ENCODE assay signal across 8 cellular contexts in genomic region chr11:17352925-17353227, GRCh38. TPM values are rescaled to one million over a fixed set of nuclear protein-coding genes. Genes with fewer than 3 reads are reported as not detected.
DNase-seq lines count a peak whose midpoint lies in the region; ATAC-seq and TF ChIP-seq lines count a peak whose summit lies in the region.

No MANE protein-coding gene starts in this region.

- H3K4me1 ChIP-seq in muscle layer of duodenum (ENCODE audit: control insufficient read depth in 1 of 2, insufficient read depth in 2 of 2, low read length in 2 of 2) (peaks cover 4 to 17% of the 10 kb centered on the region in 2 donors), upper lobe of right lung (peaks cover 22% of the 10 kb centered on the region)

- no peaks in the 10 kb centered on the region for H3K27me3 ChIP-seq in muscle layer of duodenum (ENCODE audit: low read depth, low read length)
- H3K27me3 ChIP-seq in upper lobe of right lung = no peaks in the 10 kb centered on the region

- TF ChIP-seq CTCF in epithelial cell of esophagus (IDR thresholded peaks at IDR 0.05; ENCODE audit: insufficient read depth, low read depth, low read length, missing control alignments) = no peak
- no peak for TF ChIP-seq CTCF in upper lobe of right lung (IDR thresholded peaks at IDR 0.05)

- intact Hi-C loops in upper lobe of right lung (cut with DNase I) = no loop called here

- H3K4me3 ChIP-seq in epithelial cell of esophagus (ENCODE audit: low read length) (peak overlapping the region; percentile 63), muscle layer of duodenum (ENCODE audit: low read depth in 1 of 2, low read length in 2 of 2) (peak overlapping the region; percentile 69 to 73), upper lobe of right lung (peak overlapping the region; percentile 69)

- no peaks in the 10 kb centered on the region for H3K9me3 ChIP-seq in muscle layer of duodenum (ENCODE audit: control insufficient read depth in 1 of 2, low read length in 2 of 2)
- no peaks in the 10 kb centered on the region for H3K9me3 ChIP-seq in upper lobe of right lung

- ATAC-seq in GM19452 (IDR thresholded peaks at IDR 0.05; ENCODE audit: unreplicated experiment) = peak; percentile 55
- ATAC-seq in upper lobe of right lung = peak; percentile 57
- ATAC-seq in GM21825 (IDR thresholded peaks at IDR 0.05; ENCODE audit: unreplicated experiment) = no peak

- DNase-seq in AG20443 (ENCODE audit: low spot score) (peak; percentile 27), NCI-H1092 (lab: John Stamatoyannopoulos, UW) (peak; percentile 35), epithelial cell of esophagus (ENCODE audit: low read depth) (peak; percentile 49), upper lobe of right lung (peak; percentile 74)
- DNase-seq in activated CD8-positive, alpha-beta memory T cell treated with anti-CD3 and anti-CD28 coated beads for 24 hours = peak; percentile 73

- H3K36me3 ChIP-seq in muscle layer of duodenum (ENCODE audit: control insufficient read depth in 1 of 2, insufficient read depth in 2 of 2, low read length in 2 of 2) (no peaks in the 10 kb centered on the region), upper lobe of right lung (no peaks in the 10 kb centered on the region)

- peak overlapping the region; percentile 42 for H3K27ac ChIP-seq in muscle layer of duodenum (ENCODE audit: low read length)
- H3K27ac ChIP-seq in upper lobe of right lung = peak overlapping the region; percentile 78

RNA-seq across cellular contexts. Expression of gene NCR3LG1, which starts 1.3 kb away (rescaled TPM):
- 5.6 TPM for total RNA-seq in upper lobe of right lung

RNA-seq across cellular contexts. Expression of gene KCNJ11, which starts 35.6 kb away (rescaled TPM):
- total RNA-seq in upper lobe of right lung = 6.3 TPM
